In genomic region chr1:43007377-43008105, GRCh38 we compare ENCODE assay signal across 16 cellular contexts. TPM values are rescaled to one million over a fixed set of nuclear protein-coding genes. Genes with fewer than 3 reads are reported as not detected.
A peak's percentile ranks its signal among the peaks of the same experiment; 100 is the strongest.
DNase-seq lines count a peak whose midpoint lies in the region; ATAC-seq and TF ChIP-seq lines count a peak whose summit lies in the region.
"Had no signal": no experiment of that assay in that cellular context is flagged by ENCODE, and none has a peak within 500 bp of the region (broad histone marks: within the 10 kb centered on the region; RNA-seq: fewer than 3 reads in every experiment).

No MANE protein-coding gene starts in this region.

- no peaks in the 10 kb centered on the region for H3K79me2 ChIP-seq in H9 (ENCODE audit: insufficient read depth, low read length)

- peak overlapping the region; percentile 97 for H2BK120ac ChIP-seq in H9 (ENCODE audit: low read depth, low read length, poor library complexity, severe bottlenecking)

- H2AK5ac ChIP-seq in H9 (ENCODE audit: insufficient read length, low read length): peak overlapping the region; percentile 75

- H3K23me2 ChIP-seq in H9 (ENCODE audit: insufficient read length, low read depth, low read length, poor library complexity, severe bottlenecking): peaks cover 6% of the 10 kb centered on the region

- no peaks in the 10 kb centered on the region for H3K27me3 Mint-ChIP-seq in H9 (ENCODE audit: low read depth)
- no peaks in the 10 kb centered on the region for H3K27me3 Mint-ChIP-seq in WTC11 (ENCODE audit: low read depth)
- H3K27me3 Mint-ChIP-seq in CD4-positive, alpha-beta T cell: peaks cover 5% of the 10 kb centered on the region
- H3K27me3 Mint-ChIP-seq: activated CD8-positive, alpha-beta T cell treated with anti-CD3 and anti-CD28 coated beads for 36 hours had no signal

- H3K36me3 Mint-ChIP-seq in H9 (ENCODE audit: insufficient read depth in 1 of 3, low read depth in 3 of 3) (peaks cover 0 to 1% (median 0%) of the 10 kb centered on the region in 3 experiments; a peak in 1 of 7 replicates), WTC11 (no peaks in the 10 kb centered on the region)
- H3K36me3 Mint-ChIP-seq in CD4-positive, alpha-beta T cell (ENCODE audit: low read depth): no peaks in the 10 kb centered on the region

- no peak overlapping the region for H2AFZ ChIP-seq in H9 (ENCODE audit: low read length)

- H3K14ac ChIP-seq in H9 (ENCODE audit: insufficient read depth, low read length): peak overlapping the region; percentile 98

- H3K4me1 Mint-ChIP-seq in H9: peaks cover 58% of the 10 kb centered on the region in 2 experiments
- H3K4me1 Mint-ChIP-seq in WTC11: peaks cover 61% of the 10 kb centered on the region
- H3K4me1 Mint-ChIP-seq in CD4-positive, alpha-beta T cell (ENCODE audit: low read depth): no peaks in the 10 kb centered on the region

- WGBS in H9 (ENCODE audit: extremely low coverage, insufficient read length, low lambda C conversion rate): no CpG with 5 or more reads among the region's 49 CpGs

- H3K4ac ChIP-seq in H9 (ENCODE audit: low read depth, low read length): peak overlapping the region; percentile 99

- peak overlapping the region; percentile 93 for H2BK5ac ChIP-seq in H9 (ENCODE audit: insufficient read length, low read length)

- CTCF ChIA-PET in WTC11 (lab: Charles Lee): interaction anchor here (0.7 to 2.3 kb wide), 6 partner anchors 45 to 277 kb away, joined by 3 to 26 read pairs (median 5); partner anchors contain the start of gene ZNF691
- CTCF ChIA-PET in CD4-positive, alpha-beta T cell (lab: Charles Lee): no interaction called here

- POLR2A ChIA-PET in WTC11 (lab: Charles Lee): interaction anchor here (0.5 to 2.4 kb wide), 10 partner anchors 31 to 241 kb away, joined by 3 to 37 read pairs (median 4); partner anchors contain the start of genes C1orf50, P3H1, SLC2A1 and ZNF691
- POLR2A ChIA-PET in CD4-positive, alpha-beta T cell (lab: Charles Lee): no interaction called here

- peak overlapping the region; percentile 59 for H3K56ac ChIP-seq in H9 (ENCODE audit: insufficient read length, low read depth, low read length)

- H3K27ac Mint-ChIP-seq in H9 (peak overlapping the region; percentile 99 to 100 (median 100)), WTC11 (peak overlapping the region; percentile 100)
- H3K27ac Mint-ChIP-seq in CD4-positive, alpha-beta T cell: no peak overlapping the region
- H3K27ac Mint-ChIP-seq: activated CD8-positive, alpha-beta T cell treated with anti-CD3 and anti-CD28 coated beads for 36 hours; B cell had no signal

- H3K27me3 ChIP-seq in H9 (ENCODE audit: insufficient read depth, low read length): no peaks in the 10 kb centered on the region
- H3K27me3 ChIP-seq in CD4-positive, alpha-beta T cell (ENCODE audit: control insufficient read depth, insufficient read depth, low read length): no peaks in the 10 kb centered on the region
- H3K27me3 ChIP-seq: SJSA1 had no signal

- H4K5ac ChIP-seq in H9 (ENCODE audit: insufficient read length, low read depth, low read length): peak overlapping the region; percentile 98

- H3K4me3 Mint-ChIP-seq in H9 (peak overlapping the region; percentile 57 to 73), WTC11 (peak overlapping the region; percentile 61)
- no peak overlapping the region for H3K4me3 Mint-ChIP-seq in CD4-positive, alpha-beta T cell
- H3K4me3 Mint-ChIP-seq: activated CD8-positive, alpha-beta T cell treated with anti-CD3 and anti-CD28 coated beads for 36 hours; B cell had no signal

- peaks cover 10% of the 10 kb centered on the region; the same call in 1 of the 2 replicates for H3K4me1 ChIP-seq in H9 (ENCODE audit: insufficient read depth, low read length)
- H3K4me1 ChIP-seq: gastroesophageal sphincter had no signal

- H3K4me2 ChIP-seq in H9 (ENCODE audit: insufficient read depth, insufficient read length, low read length): peak overlapping the region; percentile 26

- peak; percentile 31 for ATAC-seq in WTC11
- ATAC-seq in HG03159 (IDR thresholded peaks at IDR 0.05; ENCODE audit: unreplicated experiment): no peak
- no peak for ATAC-seq in CD4-positive, alpha-beta T cell (ENCODE audit: poor library complexity)
- ATAC-seq: activated CD8-positive, alpha-beta T cell treated with anti-CD3 and anti-CD28 coated beads for 36 hours; gastroesophageal sphincter; GM12878 had no signal

- H2BK15ac ChIP-seq in H9 (ENCODE audit: low read depth, low read length): peak overlapping the region; percentile 9; the same call in 1 of the 2 replicates

- TF ChIP-seq CTCF in H9 (conservative IDR thresholded peaks at IDR 0.05) (no peak), WTC11 (IDR thresholded peaks at IDR 0.05) (no peak)
- TF ChIP-seq CTCF in CD4-positive, alpha-beta T cell (IDR thresholded peaks at IDR 0.05): no peak

- peak; percentile 92 for DNase-seq in H9
- DNase-seq in WTC11 (ENCODE audit: low spot score): peak; percentile 89
- DNase-seq in islet precursor cell: peak; percentile 93
- DNase-seq in retina: peak; percentile 47
- DNase-seq in posterior cingulate gyrus: no peak
- DNase-seq in effector CD8-positive, alpha-beta T cell (lab: John Stamatoyannopoulos, UW): no peak
- no peak for DNase-seq in CD4-positive, alpha-beta T cell
- DNase-seq: activated CD8-positive, alpha-beta T cell treated with anti-CD3 and anti-CD28 coated beads for 36 hours; effector memory CD4-positive, alpha-beta T cell; NCI-H2107 had no signal

- peak overlapping the region; percentile 99 for H3K27ac ChIP-seq in H9 (ENCODE audit: insufficient read length, low read depth, low read length)
- H3K27ac ChIP-seq in CD4-positive, alpha-beta T cell (ENCODE audit: low read depth, low read length): no peak overlapping the region
- H3K27ac ChIP-seq: gastroesophageal sphincter, SJSA1, upper lobe of left lung had no signal

- intact Hi-C loops in posterior cingulate gyrus (cut with DNase I): no loop called here
- intact Hi-C loops in CD4-positive, alpha-beta T cell (cut with DNase I, micrococcal nuclease): no loop called here

- H4K20me1 ChIP-seq in H9 (ENCODE audit: control insufficient read depth, insufficient read depth, insufficient read length): no peaks in the 10 kb centered on the region

- no peaks in the 10 kb centered on the region for H3K79me1 ChIP-seq in H9 (ENCODE audit: insufficient read depth, low read depth, low read length, poor library complexity, severe bottlenecking)

- H4K8ac ChIP-seq in H9 (replicated peaks; ENCODE audit: insufficient read length, low read depth, low read length): no peak overlapping the region

- H3K9me3 ChIP-seq in H9 (ENCODE audit: control insufficient read depth, low read depth, low read length): no peaks in the 10 kb centered on the region
- no peaks in the 10 kb centered on the region for H3K9me3 ChIP-seq in CD4-positive, alpha-beta T cell (ENCODE audit: control insufficient read depth, low read length)
- H3K9me3 ChIP-seq: gastroesophageal sphincter, SJSA1, upper lobe of left lung had no signal

- no peak overlapping the region for H3K23ac ChIP-seq in H9 (ENCODE audit: insufficient read length, low read depth, low read length)

- H4K91ac ChIP-seq in H9 (ENCODE audit: insufficient read length, low read depth, low read length): peak overlapping the region; percentile 99

- peak overlapping the region; percentile 71 for H3K9ac ChIP-seq in H9 (ENCODE audit: extremely low read depth, insufficient read length, low read length)

- peak overlapping the region; percentile 74 for H3T11ph ChIP-seq in H9 (ENCODE audit: low read length)

- H2BK12ac ChIP-seq in H9 (ENCODE audit: insufficient read length, low read depth, low read length): peak overlapping the region; percentile 99

- peak overlapping the region; percentile 32 for H2BK20ac ChIP-seq in H9 (ENCODE audit: low read depth, low read length, poor library complexity, severe bottlenecking)

- H3K9me3 Mint-ChIP-seq in H9 (no peaks in the 10 kb centered on the region), WTC11 (no peaks in the 10 kb centered on the region)
- no peaks in the 10 kb centered on the region for H3K9me3 Mint-ChIP-seq in CD4-positive, alpha-beta T cell
- H3K9me3 Mint-ChIP-seq: activated CD8-positive, alpha-beta T cell treated with anti-CD3 and anti-CD28 coated beads for 36 hours had no signal

- peak overlapping the region; percentile 98 for H3K18ac ChIP-seq in H9 (ENCODE audit: insufficient read length, low read depth, low read length)

TF ChIP-seq in WTC11, 78 proteins besides CTCF, POLR2A, EP300 and RAD21 (continues in another document):
- no peak for TF ChIP-seq FOXP4 (CRISPR knock-in tag; IDR thresholded peaks at IDR 0.05)
- no peak for TF ChIP-seq NFE2L1 (CRISPR knock-in tag; IDR thresholded peaks at IDR 0.05)
- TF ChIP-seq ZNF512 (CRISPR knock-in tag; IDR thresholded peaks at IDR 0.05; ENCODE audit: borderline replicate concordance): no peak
- no peak for TF ChIP-seq ATF3 (CRISPR knock-in tag; conservative IDR thresholded peaks at IDR 0.05)

RNA-seq across cellular contexts. Expression of gene SLC2A1, which starts 48.9 kb away (rescaled TPM):
- total RNA-seq in H9 (2021) (186 and 187 TPM in 2 replicates), WTC11 (2021) (215 to 415 TPM (median 396 TPM) in 3 replicates)
- 10 to 100 TPM; 78.6 to 80.9 TPM for total RNA-seq in CD4-positive, alpha-beta T cell

Comparison
In these comparisons a context has a peak if more than half of its experiments do, and no peak if none do; other contexts are left out.
1. DNase-seq: peak in H9 (single experiment), WTC11 (single experiment), islet precursor cell (single experiment) and retina (single experiment); none in posterior cingulate gyrus (0 of 10), effector CD8-positive, alpha-beta T cell (single experiment) and CD4-positive, alpha-beta T cell (0 of 10).